Comparison of ENCODE assay signal across 15 cellular contexts in the genomic region with DNA sequence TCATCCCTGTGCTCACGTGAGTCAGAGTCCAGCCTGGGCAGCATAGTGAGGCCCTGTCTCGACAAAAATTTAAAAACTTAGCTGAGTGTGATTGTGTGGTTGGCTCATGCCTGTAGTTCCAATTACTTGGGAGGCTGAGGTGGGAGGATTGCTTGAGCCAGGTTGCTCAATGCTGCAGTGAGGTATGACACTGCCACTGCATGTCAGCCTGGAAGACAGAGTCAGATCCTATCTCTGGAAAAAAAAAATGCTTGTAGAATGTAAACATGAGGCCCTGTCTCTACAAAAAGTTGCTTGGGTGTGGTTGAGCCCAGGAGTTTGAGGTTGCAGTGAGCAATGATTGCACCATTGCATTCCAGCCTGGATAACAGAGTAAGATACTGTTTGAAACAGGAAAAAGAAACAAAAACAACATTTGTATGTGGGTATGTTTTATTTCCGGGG. TPM values are rescaled to one million over a fixed set of nuclear protein-coding genes. Genes with fewer than 3 reads are reported as not detected.
A peak's percentile ranks its signal among the peaks of the same experiment; 100 is the strongest.
DNase-seq lines count a peak whose midpoint lies in the region; ATAC-seq and TF ChIP-seq lines count a peak whose summit lies in the region.
"Had no signal": no experiment of that assay in that cellular context is flagged by ENCODE, and none has a peak within 500 bp of the region (broad histone marks: within the 10 kb centered on the region; RNA-seq: fewer than 3 reads in every experiment).

No MANE protein-coding gene starts in this region.

- no peak overlapping the region for H3K4me3 ChIP-seq in fibroblast of the aortic adventitia (ENCODE audit: low read depth, low read length)
- H3K4me3 ChIP-seq: lower lobe of right lung, upper lobe of right lung had no signal

- DNase-seq in A172 (ENCODE audit: low spot score) = peak; percentile 26
- DNase-seq in GOT3 (lab: John Stamatoyannopoulos, UW) = peak; percentile 3
- DNase-seq in T1000 (lab: John Stamatoyannopoulos, UW) = peak; percentile 19
- DNase-seq in fibroblast of the aortic adventitia (ENCODE audit: low read depth) = peak; percentile 65
- no peak for DNase-seq in NCI-H1930 (lab: John Stamatoyannopoulos, UW)
- no peak for DNase-seq in NCI-H1092 (lab: John Stamatoyannopoulos, UW)
- DNase-seq: activated T-cell treated with anti-CD3 and anti-CD28 coated beads, Interleukin-2, amount 50 U/mL, for 48 hours; DMS79 treated with DMSO at 0.1 percent for 48 hours; effector CD8-positive, alpha-beta T cell; lower lobe of right lung; NCI-H2081; upper lobe of right lung had no signal

- TF ChIP-seq CTCF in fibroblast of the aortic adventitia (IDR thresholded peaks at IDR 0.05; ENCODE audit: insufficient read depth, low read length) = no peak

- no peak for ATAC-seq in GM21526 (IDR thresholded peaks at IDR 0.05; ENCODE audit: low FRiP score, unreplicated experiment)
- no peak for ATAC-seq in HG03095 (IDR thresholded peaks at IDR 0.05; ENCODE audit: unreplicated experiment)
- ATAC-seq: activated CD4-positive, CD25-positive, alpha-beta regulatory T cell treated with anti-CD3 and anti-CD28 coated beads, Interleukin-2, amount 50 U/mL, for 24 hours; lower lobe of right lung; upper lobe of right lung had no signal

RNA-seq across cellular contexts. Expression of a gene that starts 11.3 kb away (rescaled TPM):
- 41.2 and 70.9 TPM in 2 replicates for total RNA-seq in A172 (2014; rRNA removed; shearing (Covaris generic))
- 39.3 and 166 TPM in 2 replicates for total RNA-seq in fibroblast of the aortic adventitia (ENCODE audit: low replicate concordance)

Comparison
In these comparisons a context has a peak if more than half of its experiments do, and no peak if none do; other contexts are left out.
1. DNase-seq: peak in A172 (single experiment), GOT3 (single experiment), T1000 (single experiment) and fibroblast of the aortic adventitia (single experiment); none in NCI-H1930 (0 of 2) and NCI-H1092 (single experiment).